ENCODE assay signal across 2 cellular contexts in genomic region chr2:48600204-48600813, GRCh38.
TF ChIP-seq lines count a peak whose summit lies in the region.

No MANE protein-coding gene starts in this region.

TF ChIP-seq in GM23338, 12 proteins besides CTCF, POLR2A, EP300 and RAD21:
- TF ChIP-seq REST (IDR thresholded peaks at IDR 0.05; ENCODE audit: unreplicated experiment) (no peak), NANOG (IDR thresholded peaks at IDR 0.05; ENCODE audit: borderline replicate concordance) (no peak), STAT1 (IDR thresholded peaks at IDR 0.05; ENCODE audit: unreplicated experiment) (no peak), ETS1 (IDR thresholded peaks at IDR 0.05) (no peak), ZNF462 (CRISPR knock-in tag; IDR thresholded peaks at IDR 0.05) (no peak), EZH2phosphoT487 (IDR thresholded peaks at IDR 0.05; ENCODE audit: unreplicated experiment) (no peak)

TF ChIP-seq in HepG2, 621 proteins besides CTCF, POLR2A, EP300 and RAD21 (continued from another document):
- 0 out of 2 replicates have a peak, but pooled peaks have one; percentile 16 for TF ChIP-seq FOXO4 (CRISPR knock-in tag; conservative IDR thresholded peaks at IDR 0.05)
- peak; percentile 62 for TF ChIP-seq STAG1 (CRISPR knock-in tag; IDR thresholded peaks at IDR 0.05)
- TF ChIP-seq THAP8 (CRISPR knock-in tag; IDR thresholded peaks at IDR 0.05; ENCODE audit: borderline replicate concordance), result no peak
- no peak for TF ChIP-seq ZNF513 (CRISPR knock-in tag; conservative IDR thresholded peaks at IDR 0.05)
- TF ChIP-seq SMC3 (IDR thresholded peaks at IDR 0.05; ENCODE audit: low read length), result peak; percentile 66
- TF ChIP-seq EED (CRISPR knock-in tag; IDR thresholded peaks at IDR 0.05), result no peak
- TF ChIP-seq CREB3 (CRISPR knock-in tag; IDR thresholded peaks at IDR 0.05), result no peak
- no peak for TF ChIP-seq ZBTB7A (CRISPR knock-in tag; IDR thresholded peaks at IDR 0.05)
- no peak for TF ChIP-seq ZFP41 (CRISPR knock-in tag; IDR thresholded peaks at IDR 0.05; ENCODE audit: borderline replicate concordance)
- TF ChIP-seq GATA4 (IDR thresholded peaks at IDR 0.05; ENCODE audit: borderline replicate concordance, low read depth), result no peak
